In genomic region chr11:66541892-66542291, GRCh38 we compare ENCODE assay signal across 18 cellular contexts. TPM values are rescaled to one million over a fixed set of nuclear protein-coding genes. Genes with fewer than 3 reads are reported as not detected.
DNase-seq lines count a peak whose midpoint lies in the region; FAIRE-seq and TF ChIP-seq lines count a peak whose summit lies in the region.
"Had no signal": no experiment of that assay in that cellular context is flagged by ENCODE, and none has a peak within 500 bp of the region (broad histone marks: within the 10 kb centered on the region; RNA-seq: fewer than 3 reads in every experiment).

No MANE protein-coding gene starts in this region.

- H3K4me3 Mint-ChIP-seq in activated CD4-positive, alpha-beta memory T cell treated with anti-CD3 and anti-CD28 coated beads, Interleukin-2, amount 10 ng/mL, durations not matched to agents 7 days and 5 days, result no peak overlapping the region
- no peak overlapping the region for H3K4me3 Mint-ChIP-seq in activated CD4-positive, alpha-beta memory T cell treated with anti-CD3 and anti-CD28 coated beads for 36 hours
- peak overlapping the region; percentile 11 for H3K4me3 Mint-ChIP-seq in dendritic cell treated with granulocyte-macrophage colony-stimulating factor and Interleukin-4, amounts not matched to agents 40 ng/mL and 50 ng/mL, for 4 days
- H3K4me3 Mint-ChIP-seq: GM23338 had no signal

- H3K4me1 Mint-ChIP-seq in activated CD4-positive, alpha-beta memory T cell treated with anti-CD3 and anti-CD28 coated beads, Interleukin-2, amount 10 ng/mL, durations not matched to agents 7 days and 5 days, result peaks cover 39% of the 10 kb centered on the region
- peaks cover 14% of the 10 kb centered on the region for H3K4me1 Mint-ChIP-seq in activated CD4-positive, alpha-beta memory T cell treated with anti-CD3 and anti-CD28 coated beads for 36 hours (ENCODE audit: low read depth)
- peaks cover 41% of the 10 kb centered on the region for H3K4me1 Mint-ChIP-seq in dendritic cell treated with granulocyte-macrophage colony-stimulating factor and Interleukin-4, amounts not matched to agents 40 ng/mL and 50 ng/mL, for 4 days (ENCODE audit: low read depth)

- intact Hi-C loops in activated CD4-positive, alpha-beta memory T cell treated with anti-CD3 and anti-CD28 coated beads for 36 hours (cut with micrococcal nuclease), result no loop called here
- intact Hi-C loops in dendritic cell treated with granulocyte-macrophage colony-stimulating factor and Interleukin-4, amounts not matched to agents 40 ng/mL and 50 ng/mL, for 4 days (cut with micrococcal nuclease), result no loop called here
- intact Hi-C loops in posterior cingulate gyrus (cut with DNase I), result no loop called here

- H3K36me3 Mint-ChIP-seq in activated CD4-positive, alpha-beta memory T cell treated with anti-CD3 and anti-CD28 coated beads, Interleukin-2, amount 10 ng/mL, durations not matched to agents 7 days and 5 days (ENCODE audit: low read depth), result peaks cover 36% of the 10 kb centered on the region
- peaks cover 3% of the 10 kb centered on the region for H3K36me3 Mint-ChIP-seq in activated CD4-positive, alpha-beta memory T cell treated with anti-CD3 and anti-CD28 coated beads for 36 hours
- peaks cover 68% of the 10 kb centered on the region for H3K36me3 Mint-ChIP-seq in dendritic cell treated with granulocyte-macrophage colony-stimulating factor and Interleukin-4, amounts not matched to agents 40 ng/mL and 50 ng/mL, for 4 days (ENCODE audit: low read depth)

- peak overlapping the region; percentile 11 for H3K27ac Mint-ChIP-seq in activated CD4-positive, alpha-beta memory T cell treated with anti-CD3 and anti-CD28 coated beads, Interleukin-2, amount 10 ng/mL, durations not matched to agents 7 days and 5 days
- H3K27ac Mint-ChIP-seq in activated CD4-positive, alpha-beta memory T cell treated with anti-CD3 and anti-CD28 coated beads for 36 hours, result no peak overlapping the region
- peak overlapping the region; percentile 76 for H3K27ac Mint-ChIP-seq in dendritic cell treated with granulocyte-macrophage colony-stimulating factor and Interleukin-4, amounts not matched to agents 40 ng/mL and 50 ng/mL, for 4 days
- H3K27ac Mint-ChIP-seq: GM23338 had no signal

- no peaks in the 10 kb centered on the region for H3K27me3 Mint-ChIP-seq in activated CD4-positive, alpha-beta memory T cell treated with anti-CD3 and anti-CD28 coated beads, Interleukin-2, amount 10 ng/mL, durations not matched to agents 7 days and 5 days
- H3K27me3 Mint-ChIP-seq in activated CD4-positive, alpha-beta memory T cell treated with anti-CD3 and anti-CD28 coated beads for 36 hours, result no peaks in the 10 kb centered on the region
- H3K27me3 Mint-ChIP-seq in dendritic cell treated with granulocyte-macrophage colony-stimulating factor and Interleukin-4, amounts not matched to agents 40 ng/mL and 50 ng/mL, for 4 days, result peaks cover 8% of the 10 kb centered on the region

- CTCF ChIA-PET in activated CD4-positive, alpha-beta memory T cell treated with anti-CD3 and anti-CD28 coated beads, Interleukin-2, amount 10 ng/mL, durations not matched to agents 7 days and 5 days (lab: Charles Lee), result no interaction called here
- CTCF ChIA-PET in activated CD4-positive, alpha-beta memory T cell treated with anti-CD3 and anti-CD28 coated beads for 36 hours (lab: Charles Lee), result no interaction called here

- H3K9me3 Mint-ChIP-seq in activated CD4-positive, alpha-beta memory T cell treated with anti-CD3 and anti-CD28 coated beads, Interleukin-2, amount 10 ng/mL, durations not matched to agents 7 days and 5 days, result no peaks in the 10 kb centered on the region
- H3K9me3 Mint-ChIP-seq in activated CD4-positive, alpha-beta memory T cell treated with anti-CD3 and anti-CD28 coated beads for 36 hours, result no peaks in the 10 kb centered on the region
- H3K9me3 Mint-ChIP-seq in dendritic cell treated with granulocyte-macrophage colony-stimulating factor and Interleukin-4, amounts not matched to agents 40 ng/mL and 50 ng/mL, for 4 days, result no peaks in the 10 kb centered on the region
- H3K9me3 Mint-ChIP-seq: GM23338 had no signal

- POLR2A ChIA-PET in activated CD4-positive, alpha-beta memory T cell treated with anti-CD3 and anti-CD28 coated beads, Interleukin-2, amount 10 ng/mL, durations not matched to agents 7 days and 5 days (lab: Charles Lee), result interaction anchor here (0.9 to 1.5 kb wide), 3 partner anchors 9 to 75 kb away, joined by 3 to 4 read pairs (median 4); partner anchors contain the start of genes DPP3 and RBM14
- POLR2A ChIA-PET in activated CD4-positive, alpha-beta memory T cell treated with anti-CD3 and anti-CD28 coated beads for 36 hours (lab: Charles Lee), result interaction anchor here (0.9 kb wide), 1 partner anchor 31 kb away, joined by 3 read pairs; no protein-coding TSS in a partner anchor

- DNase-seq in activated CD4-positive, alpha-beta memory T cell treated with anti-CD3 and anti-CD28 coated beads, Interleukin-2, amount 10 ng/mL, durations not matched to agents 7 days and 5 days, result no peak
- no peak for DNase-seq in activated CD4-positive, alpha-beta memory T cell treated with anti-CD3 and anti-CD28 coated beads for 36 hours
- DNase-seq in posterior cingulate gyrus, result peak in 6 of 10 donors; percentile 32 to 91 (median 60)
- no peak for DNase-seq in GM12892 (ENCODE audit: insufficient read length)
- no peak for DNase-seq in NK-92 treated with Interleukin-12 subunit alpha and Interleukin-12 subunit beta, amount 100 ng/mL, for 24 hours (lab: John Stamatoyannopoulos, UW)
- DNase-seq: 8988T, cortex of kidney, GDM1, NCI-H1436 treated with DMSO at 0.1 percent for 48 hours, NCI-H510A treated with DMSO at 0.1 percent for 48 hours, PC-9, testis, WERI-Rb-1 had no signal

- no peak for TF ChIP-seq POLR2A in GM12892 (IDR thresholded peaks at IDR 0.05; ENCODE audit: low read depth, low read length)

- no peak for FAIRE-seq in GM12892 (lab: Jason Lieb, UNC)
- FAIRE-seq: GM18507, K562, pancreas had no signal

RNA-seq across cellular contexts. Expression of gene ZDHHC24, which starts 4.0 kb away (rescaled TPM):
- 10 to 100 TPM; 25.9 to 26.0 TPM for total RNA-seq in activated CD4-positive, alpha-beta memory T cell treated with anti-CD3 and anti-CD28 coated beads, Interleukin-2, amount 10 ng/mL, durations not matched to agents 7 days and 5 days
- total RNA-seq in activated CD4-positive, alpha-beta memory T cell treated with anti-CD3 and anti-CD28 coated beads for 36 hours, result 10 to 100 TPM; 13.5 to 14.9 TPM
- polyA plus RNA-seq in GM12892 (2012; ENCODE audit: missing spikeins), result 3.2 TPM

RNA-seq across cellular contexts. Expression of gene ACTN3, which starts 4.8 kb away (rescaled TPM):
- total RNA-seq in activated CD4-positive, alpha-beta memory T cell treated with anti-CD3 and anti-CD28 coated beads, Interleukin-2, amount 10 ng/mL, durations not matched to agents 7 days and 5 days, result under 1 TPM; 0.30 to 0.35 TPM
- under 1 TPM; 0.15 to 0.24 TPM for total RNA-seq in activated CD4-positive, alpha-beta memory T cell treated with anti-CD3 and anti-CD28 coated beads for 36 hours
- polyA plus RNA-seq in GM12892 (2012; ENCODE audit: missing spikeins), result 0.34 TPM
- total RNA-seq: K562, PC-9 had no signal
- polyA plus RNA-seq: K562 had no signal

RNA-seq across cellular contexts. Expression of gene CTSF, which starts 26.5 kb away (rescaled TPM):
- total RNA-seq in activated CD4-positive, alpha-beta memory T cell treated with anti-CD3 and anti-CD28 coated beads, Interleukin-2, amount 10 ng/mL, durations not matched to agents 7 days and 5 days, result 1 to 10 TPM; 3.7 to 4.3 TPM
- 1 to 10 TPM; 1.4 to 1.5 TPM for total RNA-seq in activated CD4-positive, alpha-beta memory T cell treated with anti-CD3 and anti-CD28 coated beads for 36 hours
- polyA plus RNA-seq in GM12892 (2012; ENCODE audit: missing spikeins), result 0.49 TPM

RNA-seq across cellular contexts. Expression of gene BBS1, which starts 31.5 kb away (rescaled TPM):
- total RNA-seq in activated CD4-positive, alpha-beta memory T cell treated with anti-CD3 and anti-CD28 coated beads, Interleukin-2, amount 10 ng/mL, durations not matched to agents 7 days and 5 days, result 10 to 100 TPM; 16.8 to 16.9 TPM
- 10 to 100 TPM; 11.1 to 13.2 TPM for total RNA-seq in activated CD4-positive, alpha-beta memory T cell treated with anti-CD3 and anti-CD28 coated beads for 36 hours
- polyA plus RNA-seq in GM12892 (2012; ENCODE audit: missing spikeins), result 15.3 TPM

RNA-seq across cellular contexts. Expression of gene CCDC87, which starts 51.0 kb away (rescaled TPM):
- total RNA-seq in activated CD4-positive, alpha-beta memory T cell treated with anti-CD3 and anti-CD28 coated beads, Interleukin-2, amount 10 ng/mL, durations not matched to agents 7 days and 5 days, result not detected
- under 1 TPM; 0.12 to 0.24 TPM for total RNA-seq in activated CD4-positive, alpha-beta memory T cell treated with anti-CD3 and anti-CD28 coated beads for 36 hours
- not detected for polyA plus RNA-seq in GM12892 (2012; ENCODE audit: missing spikeins)

Comparison
In these comparisons a context has a peak if more than half of its experiments do, and no peak if none do; other contexts are left out.
1. DNase-seq: peak in posterior cingulate gyrus (6 of 10); none in activated CD4-positive, alpha-beta memory T cell treated with anti-CD3 and anti-CD28 coated beads, Interleukin-2, amount 10 ng/mL, durations not matched to agents 7 days and 5 days (single experiment), activated CD4-positive, alpha-beta memory T cell treated with anti-CD3 and anti-CD28 coated beads for 36 hours (single experiment), GM12892 (single experiment) and NK-92 treated with Interleukin-12 subunit alpha and Interleukin-12 subunit beta, amount 100 ng/mL, for 24 hours (single experiment).